Comparison of ENCODE assay signal across 1 cellular context in the genomic region with DNA sequence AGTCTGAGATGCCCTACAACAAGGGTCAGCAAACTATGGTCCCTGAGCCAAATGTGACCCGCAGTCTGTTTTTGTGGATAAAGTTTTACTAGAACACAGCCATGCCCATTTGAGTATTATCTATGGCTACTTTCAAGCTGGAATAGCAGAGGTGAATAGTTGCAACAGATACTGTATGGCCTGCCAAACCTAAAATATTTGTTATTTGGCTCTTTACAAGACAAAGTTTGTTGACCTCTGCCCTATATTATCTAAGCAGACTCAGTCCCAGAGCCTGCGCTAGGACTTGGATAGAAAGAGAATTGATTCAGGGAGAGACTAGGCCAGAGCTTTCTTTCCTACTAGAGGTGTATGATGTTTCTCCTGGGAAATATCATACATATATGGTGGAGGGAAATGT.
A peak's percentile ranks its signal among the peaks of the same experiment; 100 is the strongest.
TF ChIP-seq lines count a peak whose summit lies in the region.

No MANE protein-coding gene starts in this region.

TF ChIP-seq in liver, 16 proteins besides CTCF, POLR2A, EP300 and RAD21:
- TF ChIP-seq, protein P1, sequence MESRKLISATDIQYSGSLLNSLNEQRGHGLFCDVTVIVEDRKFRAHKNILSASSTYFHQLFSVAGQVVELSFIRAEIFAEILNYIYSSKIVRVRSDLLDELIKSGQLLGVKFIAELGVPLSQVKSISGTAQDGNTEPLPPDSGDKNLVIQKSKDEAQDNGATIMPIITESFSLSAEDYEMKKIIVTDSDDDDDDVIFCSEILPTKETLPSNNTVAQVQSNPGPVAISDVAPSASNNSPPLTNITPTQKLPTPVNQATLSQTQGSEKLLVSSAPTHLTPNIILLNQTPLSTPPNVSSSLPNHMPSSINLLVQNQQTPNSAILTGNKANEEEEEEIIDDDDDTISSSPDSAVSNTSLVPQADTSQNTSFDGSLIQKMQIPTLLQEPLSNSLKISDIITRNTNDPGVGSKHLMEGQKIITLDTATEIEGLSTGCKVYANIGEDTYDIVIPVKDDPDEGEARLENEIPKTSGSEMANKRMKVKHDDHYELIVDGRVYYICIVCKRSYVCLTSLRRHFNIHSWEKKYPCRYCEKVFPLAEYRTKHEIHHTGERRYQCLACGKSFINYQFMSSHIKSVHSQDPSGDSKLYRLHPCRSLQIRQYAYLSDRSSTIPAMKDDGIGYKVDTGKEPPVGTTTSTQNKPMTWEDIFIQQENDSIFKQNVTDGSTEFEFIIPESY (IDR thresholded peaks at IDR 0.05), result peak; percentile 56
- TF ChIP-seq HNF4A (conservative IDR thresholded peaks at IDR 0.05) (peak; percentile 74 to 75), YY1 (IDR thresholded peaks at IDR 0.05) (peak; percentile 82), FOXA2 (IDR thresholded peaks at IDR 0.05) (peak; percentile 28), EGR1 (IDR thresholded peaks at IDR 0.05; ENCODE audit: low read depth in 2 of 2) (peak in 1 of 2 donors; percentile 12), NR2F2 (IDR thresholded peaks at IDR 0.05) (peak; percentile 68), HNF4G (IDR thresholded peaks at IDR 0.05) (peak; percentile 21), FOXA1 (IDR thresholded peaks at IDR 0.05) (no peak), GABPA (IDR thresholded peaks at IDR 0.05 in 1 of 2, conservative IDR thresholded peaks at IDR 0.05 in 1 of 2) (peak in 1 of 2 donors; percentile 24), TAF1 (conservative IDR thresholded peaks at IDR 0.05) (no peak), JUND (IDR thresholded peaks at IDR 0.05) (peak in 1 of 2 donors; percentile 45), SP1 (IDR thresholded peaks at IDR 0.05) (peak; percentile 91), RXRA (IDR thresholded peaks at IDR 0.05) (peak; percentile 95 to 96)
- TF ChIP-seq, protein P2, sequence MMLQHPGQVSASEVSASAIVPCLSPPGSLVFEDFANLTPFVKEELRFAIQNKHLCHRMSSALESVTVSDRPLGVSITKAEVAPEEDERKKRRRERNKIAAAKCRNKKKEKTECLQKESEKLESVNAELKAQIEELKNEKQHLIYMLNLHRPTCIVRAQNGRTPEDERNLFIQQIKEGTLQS (IDR thresholded peaks at IDR 0.05), result no peak
- TF ChIP-seq, protein P3, sequence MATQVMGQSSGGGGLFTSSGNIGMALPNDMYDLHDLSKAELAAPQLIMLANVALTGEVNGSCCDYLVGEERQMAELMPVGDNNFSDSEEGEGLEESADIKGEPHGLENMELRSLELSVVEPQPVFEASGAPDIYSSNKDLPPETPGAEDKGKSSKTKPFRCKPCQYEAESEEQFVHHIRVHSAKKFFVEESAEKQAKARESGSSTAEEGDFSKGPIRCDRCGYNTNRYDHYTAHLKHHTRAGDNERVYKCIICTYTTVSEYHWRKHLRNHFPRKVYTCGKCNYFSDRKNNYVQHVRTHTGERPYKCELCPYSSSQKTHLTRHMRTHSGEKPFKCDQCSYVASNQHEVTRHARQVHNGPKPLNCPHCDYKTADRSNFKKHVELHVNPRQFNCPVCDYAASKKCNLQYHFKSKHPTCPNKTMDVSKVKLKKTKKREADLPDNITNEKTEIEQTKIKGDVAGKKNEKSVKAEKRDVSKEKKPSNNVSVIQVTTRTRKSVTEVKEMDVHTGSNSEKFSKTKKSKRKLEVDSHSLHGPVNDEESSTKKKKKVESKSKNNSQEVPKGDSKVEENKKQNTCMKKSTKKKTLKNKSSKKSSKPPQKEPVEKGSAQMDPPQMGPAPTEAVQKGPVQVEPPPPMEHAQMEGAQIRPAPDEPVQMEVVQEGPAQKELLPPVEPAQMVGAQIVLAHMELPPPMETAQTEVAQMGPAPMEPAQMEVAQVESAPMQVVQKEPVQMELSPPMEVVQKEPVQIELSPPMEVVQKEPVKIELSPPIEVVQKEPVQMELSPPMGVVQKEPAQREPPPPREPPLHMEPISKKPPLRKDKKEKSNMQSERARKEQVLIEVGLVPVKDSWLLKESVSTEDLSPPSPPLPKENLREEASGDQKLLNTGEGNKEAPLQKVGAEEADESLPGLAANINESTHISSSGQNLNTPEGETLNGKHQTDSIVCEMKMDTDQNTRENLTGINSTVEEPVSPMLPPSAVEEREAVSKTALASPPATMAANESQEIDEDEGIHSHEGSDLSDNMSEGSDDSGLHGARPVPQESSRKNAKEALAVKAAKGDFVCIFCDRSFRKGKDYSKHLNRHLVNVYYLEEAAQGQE (IDR thresholded peaks at IDR 0.05), result peak; percentile 66
- TF ChIP-seq, protein P4, sequence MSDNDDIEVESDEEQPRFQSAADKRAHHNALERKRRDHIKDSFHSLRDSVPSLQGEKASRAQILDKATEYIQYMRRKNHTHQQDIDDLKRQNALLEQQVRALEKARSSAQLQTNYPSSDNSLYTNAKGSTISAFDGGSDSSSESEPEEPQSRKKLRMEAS (IDR thresholded peaks at IDR 0.05), result peak; percentile 17
